Comparison of ENCODE assay signal across 25 cellular contexts in genomic region chr4:58981828-58982227, GRCh38.
"Had no signal": no experiment of that assay in that cellular context is flagged by ENCODE, and none has a peak within 500 bp of the region (broad histone marks: within the 10 kb centered on the region; RNA-seq: fewer than 3 reads in every experiment).

No MANE protein-coding gene starts in this region.

- FAIRE-seq: endothelial cell of umbilical vein had no signal

- H3K4me3 ChIP-seq: colonic mucosa, coronary artery, dorsolateral prefrontal cortex, esophagus squamous epithelium, gastrocnemius medialis, gastroesophageal sphincter, heart left ventricle, heart right ventricle had no signal

- H3K9me3 ChIP-seq: colonic mucosa, esophagus squamous epithelium, gastrocnemius medialis, gastroesophageal sphincter, heart left ventricle, heart right ventricle had no signal

- H3K27ac ChIP-seq: colonic mucosa, coronary artery, dorsolateral prefrontal cortex, epithelial cell of prostate, esophagus squamous epithelium, foreskin keratinocyte, gastrocnemius medialis, gastroesophageal sphincter, heart left ventricle, heart right ventricle had no signal

- H3K27me3 ChIP-seq: colonic mucosa, esophagus squamous epithelium, foreskin keratinocyte, gastrocnemius medialis, gastroesophageal sphincter, heart left ventricle, heart right ventricle had no signal

- H3K4me3 Mint-ChIP-seq: dendritic cell treated with granulocyte-macrophage colony-stimulating factor and Interleukin-4, amounts not matched to agents 40 ng/mL and 50 ng/mL, for 4 days; effector memory CD8-positive, alpha-beta T cell; endodermal cell had no signal

- H3K27ac Mint-ChIP-seq: dendritic cell treated with granulocyte-macrophage colony-stimulating factor and Interleukin-4, amounts not matched to agents 40 ng/mL and 50 ng/mL, for 4 days; effector memory CD8-positive, alpha-beta T cell; endodermal cell had no signal

- ATAC-seq: effector memory CD8-positive, alpha-beta T cell; esophagus mucosa; foreskin keratinocyte; gastrocnemius medialis; gastroesophageal sphincter; heart left ventricle; heart right ventricle had no signal

- H3K4me1 Mint-ChIP-seq: endodermal cell had no signal

- H3K9me3 Mint-ChIP-seq: dendritic cell treated with granulocyte-macrophage colony-stimulating factor and Interleukin-4, amounts not matched to agents 40 ng/mL and 50 ng/mL, for 4 days; endodermal cell had no signal

- H3K27me3 Mint-ChIP-seq: dendritic cell treated with granulocyte-macrophage colony-stimulating factor and Interleukin-4, amounts not matched to agents 40 ng/mL and 50 ng/mL, for 4 days; effector memory CD8-positive, alpha-beta T cell had no signal

- DNase-seq: colonic mucosa; cortex of kidney; dermis blood vessel endothelial cell; dorsolateral prefrontal cortex; effector CD4-positive, alpha-beta T cell; effector CD8-positive, alpha-beta T cell; effector memory CD4-positive, alpha-beta T cell; effector memory CD8-positive, alpha-beta T cell; endodermal cell; erythroblast; esophagus squamous epithelium; foreskin fibroblast; foreskin keratinocyte; foreskin melanocyte; gastrocnemius medialis; glutamatergic neuron; head of caudate nucleus; heart left ventricle; heart right ventricle had no signal

- H3K4me1 ChIP-seq: colonic mucosa, esophagus squamous epithelium, gastrocnemius medialis, gastroesophageal sphincter, heart left ventricle, heart right ventricle had no signal

- H3K36me3 ChIP-seq: colonic mucosa, esophagus squamous epithelium, gastrocnemius medialis, gastroesophageal sphincter, heart left ventricle, heart right ventricle had no signal
